ENCODE assay signal across 21 cellular contexts in genomic region chr7:74568658-74569057, GRCh38.
DNase-seq lines count a peak whose midpoint lies in the region; ATAC-seq and TF ChIP-seq lines count a peak whose summit lies in the region.
"Had no signal": no experiment of that assay in that cellular context is flagged by ENCODE, and none has a peak within 500 bp of the region (broad histone marks: within the 10 kb centered on the region; RNA-seq: fewer than 3 reads in every experiment).

No MANE protein-coding gene starts in this region.

- peak in 1 of 2 experiments; percentile 39 for DNase-seq in PC-9
- DNase-seq in fibroblast of mammary gland (ENCODE audit: low read depth): peak; percentile 21
- no peak for DNase-seq in neuronal stem cell (ENCODE audit: low spot score)
- no peak for DNase-seq in HCEC 1CT
- no peak for DNase-seq in cerebellar cortex (ENCODE audit: low spot score)
- no peak for DNase-seq in esophagus squamous epithelium (lab: John Stamatoyannopoulos, UW)
- DNase-seq: activated CD4-positive, CD25-positive, alpha-beta regulatory T cell; activated CD8-positive, alpha-beta T cell treated with anti-CD3 and anti-CD28 coated beads, Interleukin-2, amount 10 ng/mL, durations not matched to agents 7 days and 5 days; activated naive CD4-positive, alpha-beta T cell treated with anti-CD3 and anti-CD28 coated beads, Interleukin-2, amount 10 ng/mL, durations not matched to agents 7 days and 5 days; activated T-cell treated with anti-CD3 and anti-CD28 coated beads, Interleukin-2, amount 50 U/mL, for 24 hours; CD8-positive, alpha-beta memory T cell; DMS79 treated with DMSO at 0.1 percent for 48 hours; Karpas-422; mesendoderm; natural killer cell; NCI-H1417; NCI-H526 treated with DMSO at 0.1 percent for 48 hours had no signal

- H4K8ac ChIP-seq in neuronal stem cell (ENCODE audit: low read depth, low read length): no peak overlapping the region

- H3K9ac ChIP-seq in neuronal stem cell (ENCODE audit: low read depth, low read length, poor library complexity): no peak overlapping the region

- POLR2A ChIA-PET in PC-9 (lab: Charles Lee; ENCODE audit: unreplicated experiment): no interaction called here

- CTCF ChIA-PET in PC-9 (lab: Charles Lee): no interaction called here

- no peak overlapping the region for H4K91ac ChIP-seq in neuronal stem cell (ENCODE audit: low read depth, low read length, poor library complexity)

- H2BK120ac ChIP-seq in neuronal stem cell (ENCODE audit: low read depth, low read length): no peak overlapping the region

- no peaks in the 10 kb centered on the region for H3K79me2 ChIP-seq in DOHH2 (ENCODE audit: control insufficient read depth, low read length)
- H3K79me2 ChIP-seq in PC-9 (ENCODE audit: low read depth): no peaks in the 10 kb centered on the region
- H3K79me2 ChIP-seq: hepatocyte had no signal

- H3F3A ChIP-seq in DOHH2 (ENCODE audit: control insufficient read depth, insufficient read depth) (peaks cover 7% of the 10 kb centered on the region; the same call in 1 of the 2 replicates), PC-9 (ENCODE audit: insufficient read depth, low read depth) (peaks cover 33% of the 10 kb centered on the region)

- H3K9me2 ChIP-seq in DOHH2 (replicated peaks; ENCODE audit: control insufficient read depth, low read length): no peaks in the 10 kb centered on the region
- H3K9me2 ChIP-seq in PC-9 (ENCODE audit: insufficient read depth): no peaks in the 10 kb centered on the region

- H2BK12ac ChIP-seq in neuronal stem cell (ENCODE audit: low read length): no peak overlapping the region

- intact Hi-C loops in PC-9 (cut with micrococcal nuclease; ENCODE audit: unreplicated experiment) (no loop called here), esophagus squamous epithelium (cut with DNase I) (no loop called here)

- no peak for TF ChIP-seq CTCF in DOHH2 (IDR thresholded peaks at IDR 0.05; ENCODE audit: low read depth, low read length, poor library complexity, severe bottlenecking)
- TF ChIP-seq CTCF in PC-9 (conservative IDR thresholded peaks at IDR 0.05): no peak
- no peak for TF ChIP-seq CTCF in fibroblast of mammary gland (conservative IDR thresholded peaks at IDR 0.05; ENCODE audit: control insufficient read depth, insufficient read depth, low read depth, low read length)
- no peak for TF ChIP-seq CTCF in esophagus squamous epithelium (IDR thresholded peaks at IDR 0.05)

- TF ChIP-seq POLR2A in esophagus squamous epithelium (IDR thresholded peaks at IDR 0.05): no peak

- H3K27me3 ChIP-seq in DOHH2 (ENCODE audit: control insufficient read depth, low read length): no peaks in the 10 kb centered on the region
- H3K27me3 ChIP-seq in PC-9 (ENCODE audit: insufficient read depth, low read depth): no peaks in the 10 kb centered on the region
- H3K27me3 ChIP-seq in neuronal stem cell (ENCODE audit: control insufficient read depth in 3 of 3, insufficient read depth in 3 of 3, low read depth in 1 of 3, low read length in 3 of 3): no peaks in the 10 kb centered on the region
- H3K27me3 ChIP-seq in esophagus squamous epithelium: no peaks in the 10 kb centered on the region
- H3K27me3 ChIP-seq: hepatocyte, SJSA1 had no signal

- H3K23ac ChIP-seq in neuronal stem cell (ENCODE audit: low read depth, low read length, poor library complexity): no peak overlapping the region

- H4K20me1 ChIP-seq in DOHH2 (ENCODE audit: control insufficient read depth, insufficient read depth, low read depth, low read length): no peaks in the 10 kb centered on the region
- H4K20me1 ChIP-seq in PC-9 (ENCODE audit: insufficient read depth): no peaks in the 10 kb centered on the region

- H3K18ac ChIP-seq in neuronal stem cell (ENCODE audit: low read length): no peak overlapping the region

- H3K4me3 ChIP-seq in DOHH2 (ENCODE audit: low read length) (no peak overlapping the region), PC-9 (no peak overlapping the region), fibroblast of mammary gland (ENCODE audit: control insufficient read depth, low read depth, low read length) (no peak overlapping the region), neuronal stem cell (ENCODE audit: low read length in 2 of 2) (no peak overlapping the region), esophagus squamous epithelium (no peak overlapping the region)
- H3K4me3 ChIP-seq: hepatocyte, SJSA1 had no signal

- ATAC-seq in GM21528 (IDR thresholded peaks at IDR 0.05; ENCODE audit: low FRiP score, unreplicated experiment): no peak
- ATAC-seq: natural killer cell had no signal

- H3K27ac ChIP-seq in DOHH2 (ENCODE audit: low read depth, low read length) (no peak overlapping the region), PC-9 (peak overlapping the region; percentile 67), neuronal stem cell (replicated peaks; ENCODE audit: low read length) (peak overlapping the region; percentile 36), esophagus squamous epithelium (no peak overlapping the region)
- H3K27ac ChIP-seq: hepatocyte, SJSA1 had no signal

- H3K4ac ChIP-seq in neuronal stem cell (ENCODE audit: low read length): no peak overlapping the region

- H2BK15ac ChIP-seq in neuronal stem cell (ENCODE audit: low read length): no peak overlapping the region

- H3K4me1 ChIP-seq in DOHH2 (ENCODE audit: control insufficient read depth, low read length) (peaks cover 34% of the 10 kb centered on the region), PC-9 (replicated peaks; ENCODE audit: insufficient read depth) (peaks cover 13% of the 10 kb centered on the region; the same call in 1 of the 2 replicates), neuronal stem cell (ENCODE audit: control insufficient read depth in 2 of 2, insufficient read depth in 1 of 2, low read depth in 1 of 2, low read length in 2 of 2) (peaks cover 8 to 13% of the 10 kb centered on the region in 2 donors), esophagus squamous epithelium (peaks cover 9 to 30% (median 12%) of the 10 kb centered on the region in 3 donors)
- H3K4me1 ChIP-seq: SJSA1 had no signal

- no peaks in the 10 kb centered on the region for H3K79me1 ChIP-seq in neuronal stem cell (ENCODE audit: low read depth, low read length)

- H3K9me3 ChIP-seq in DOHH2 (ENCODE audit: control insufficient read depth, insufficient read depth, low read length) (no peaks in the 10 kb centered on the region), PC-9 (ENCODE audit: insufficient read depth, low read depth) (no peaks in the 10 kb centered on the region), neuronal stem cell (replicated peaks in 1 of 2; ENCODE audit: control insufficient read depth in 2 of 2, insufficient read depth in 1 of 2, low read depth in 1 of 2, low read length in 2 of 2) (peaks cover 0 to 3% of the 10 kb centered on the region in 2 donors), esophagus squamous epithelium (no peaks in the 10 kb centered on the region)
- H3K9me3 ChIP-seq: SJSA1 had no signal

- H2AK5ac ChIP-seq in neuronal stem cell (ENCODE audit: low read depth, low read length): no peak overlapping the region

- 0 out of 2 replicates have a peak, but pooled peaks cover 3% of the 10 kb centered on the region for H3K36me3 ChIP-seq in DOHH2 (ENCODE audit: control insufficient read depth, low read length)
- H3K36me3 ChIP-seq in PC-9 (ENCODE audit: low read depth): no peaks in the 10 kb centered on the region
- peaks cover 12 to 17% of the 10 kb centered on the region in 2 donors for H3K36me3 ChIP-seq in neuronal stem cell (replicated peaks in 1 of 2; ENCODE audit: control insufficient read depth in 2 of 2, insufficient read depth in 2 of 2, low read length in 2 of 2)
- H3K36me3 ChIP-seq in esophagus squamous epithelium: peaks cover 0 to 28% (median 0%) of the 10 kb centered on the region in 3 donors

- no peak overlapping the region for H2BK5ac ChIP-seq in neuronal stem cell (ENCODE audit: low read length)

- no peak overlapping the region for H3K14ac ChIP-seq in neuronal stem cell (ENCODE audit: low read length)

- no CpG with 5 or more reads among the region's 5 CpGs for WGBS in neuronal stem cell (ENCODE audit: extremely low coverage in 2 of 2, insufficient read length in 2 of 2, insufficient replicate concordance in 1 of 2), 2 donors
- WGBS in esophagus squamous epithelium, 2 donors: 59 to 72% methylated on average over 5 of the region's 5 CpGs

- H3K4me2 ChIP-seq in DOHH2 (ENCODE audit: low read length): peak overlapping the region; percentile 2; the same call in 1 of the 2 replicates
- H3K4me2 ChIP-seq in PC-9: peak overlapping the region; percentile 56
- H3K4me2 ChIP-seq in neuronal stem cell (ENCODE audit: insufficient read depth, low read length, poor library complexity, severe bottlenecking): no peak overlapping the region
- H3K4me2 ChIP-seq: hepatocyte had no signal

- BruUV-seq in PC-9 (replicated peaks; lab: Mats Ljungman, UMichigan): no TSS peak

- H2AFZ ChIP-seq in PC-9 (no peak overlapping the region), neuronal stem cell (ENCODE audit: low read length) (no peak overlapping the region)
- H2AFZ ChIP-seq: hepatocyte had no signal

Comparison
In these comparisons a context has a peak if more than half of its experiments do, and no peak if none do; other contexts are left out.
1. H3K27ac ChIP-seq: peak in PC-9 (single experiment) and neuronal stem cell (single experiment); none in DOHH2 (single experiment) and esophagus squamous epithelium (0 of 4).